ENCODE assay signal across 23 cellular contexts in the genomic region with DNA sequence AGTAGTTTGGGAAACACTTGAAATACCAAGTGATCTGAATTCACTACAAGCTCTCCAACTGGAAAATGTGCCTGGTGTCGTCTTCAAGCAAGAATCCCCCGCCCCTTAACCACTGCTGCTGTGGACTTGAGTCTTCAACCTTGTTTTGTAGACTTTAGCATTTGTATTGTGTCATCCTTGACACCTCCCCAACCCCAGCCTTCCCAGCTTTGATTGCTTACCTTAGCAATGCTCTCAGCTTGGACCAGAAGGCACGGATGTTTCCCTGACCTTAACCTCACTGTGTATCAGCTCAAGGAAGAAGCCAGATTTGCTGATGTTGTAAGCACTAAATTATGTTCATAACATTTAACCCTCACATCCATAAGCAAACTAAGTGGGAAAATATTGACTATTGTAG.
A peak's percentile ranks its signal among the peaks of the same experiment; 100 is the strongest.
DNase-seq lines count a peak whose midpoint lies in the region; ATAC-seq, FAIRE-seq and TF ChIP-seq lines count a peak whose summit lies in the region.
"Had no signal": no experiment of that assay in that cellular context is flagged by ENCODE, and none has a peak within 500 bp of the region (broad histone marks: within the 10 kb centered on the region; RNA-seq: fewer than 3 reads in every experiment).

No MANE protein-coding gene starts in this region.

- H3K27me3 ChIP-seq in GM23338 (ENCODE audit: insufficient read depth), result no peaks in the 10 kb centered on the region
- no peaks in the 10 kb centered on the region for H3K27me3 ChIP-seq in adrenal gland
- H3K27me3 ChIP-seq: breast epithelium, heart right ventricle, stomach, tibial nerve had no signal

- peaks cover 22% of the 10 kb centered on the region for H3K27me3 Mint-ChIP-seq in GM23338 (ENCODE audit: insufficient read depth, low read depth, poor library complexity)
- no peaks in the 10 kb centered on the region for H3K27me3 Mint-ChIP-seq in osteocyte (ENCODE audit: unreplicated experiment)
- H3K27me3 Mint-ChIP-seq: dendritic cell treated with granulocyte-macrophage colony-stimulating factor and Interleukin-4, amounts not matched to agents 40 ng/mL and 50 ng/mL, for 4 days had no signal

- H3K4me2 ChIP-seq in GM23338, result peak overlapping the region; percentile 55; the same call in 1 of the 2 replicates
- H3K4me2 ChIP-seq: SK-N-SH had no signal

- H3K4me3 ChIP-seq in GM23338, result no peak overlapping the region
- H3K4me3 ChIP-seq in adrenal gland, result no peak overlapping the region
- H3K4me3 ChIP-seq: breast epithelium, heart right ventricle, lower lobe of right lung, stomach, tibial nerve had no signal

- peaks cover 63% of the 10 kb centered on the region for H4K20me1 ChIP-seq in GM23338 (replicated peaks; ENCODE audit: insufficient read depth)

- peak; percentile 33 for ATAC-seq in GM23338
- ATAC-seq in left colon, result peak; percentile 51
- ATAC-seq in GM21529 (IDR thresholded peaks at IDR 0.05; ENCODE audit: unreplicated experiment), result no peak
- ATAC-seq: heart right ventricle, lower lobe of right lung had no signal

- H3K4me3 Mint-ChIP-seq in GM23338 (peak overlapping the region; percentile 6; the same call in 1 of the 3 replicates), osteocyte (ENCODE audit: unreplicated experiment) (no peak overlapping the region)
- H3K4me3 Mint-ChIP-seq: dendritic cell treated with granulocyte-macrophage colony-stimulating factor and Interleukin-4, amounts not matched to agents 40 ng/mL and 50 ng/mL, for 4 days; T-helper 2 cell treated with Interferon-gamma antibody and Interleukin-4, amounts not matched to agents 5 μg/mL and 100 μg/mL, for 36 hours had no signal

- H3K36me3 ChIP-seq in GM23338 (ENCODE audit: insufficient read depth) (no peaks in the 10 kb centered on the region), adrenal gland (replicated peaks in 1 of 2) (no peaks in the 10 kb centered on the region)
- H3K36me3 ChIP-seq: breast epithelium, heart right ventricle, lower lobe of right lung, stomach, tibial nerve, WERI-Rb-1 had no signal

- TF ChIP-seq CTCF in GM23338 (conservative IDR thresholded peaks at IDR 0.05; ENCODE audit: low read depth in 2 of 2), result no peak
- no peak for TF ChIP-seq CTCF in adrenal gland (IDR thresholded peaks at IDR 0.05)
- no peak for TF ChIP-seq CTCF in osteocyte (IDR thresholded peaks at IDR 0.05)

- intact Hi-C loops in adrenal gland (cut with DNase I) (loop anchor here in 1 of 2 donors (10.0 kb wide), 1 partner anchor 50 kb away; no protein-coding TSS in a partner anchor), left colon (cut with DNase I, micrococcal nuclease) (loop anchor here in 1 of 2 donors (10.0 kb wide), 1 partner anchor 280 kb away; no protein-coding TSS in a partner anchor)

- H3K79me2 ChIP-seq in GM23338 (replicated peaks; ENCODE audit: insufficient read depth), result peaks cover 100% of the 10 kb centered on the region

- H3K36me3 Mint-ChIP-seq in GM23338 (ENCODE audit: low read depth), result no peaks in the 10 kb centered on the region
- H3K36me3 Mint-ChIP-seq in osteocyte (ENCODE audit: unreplicated experiment), result no peaks in the 10 kb centered on the region

- H3K4me1 Mint-ChIP-seq in GM23338 (peaks cover 91% of the 10 kb centered on the region), osteocyte (ENCODE audit: unreplicated experiment) (peaks cover 81% of the 10 kb centered on the region)

- TF ChIP-seq POLR2A in adrenal gland (IDR thresholded peaks at IDR 0.05), result no peak

- no peak for FAIRE-seq in frontal cortex (lab: Jason Lieb, UNC)
- FAIRE-seq: D721Med had no signal

- H3K9me3 ChIP-seq in adrenal gland (replicated peaks in 1 of 3), result no peaks in the 10 kb centered on the region
- H3K9me3 ChIP-seq: breast epithelium, heart right ventricle, lower lobe of right lung, SK-N-SH, stomach, tibial nerve had no signal

- no peaks in the 10 kb centered on the region for H3K9me3 Mint-ChIP-seq in GM23338
- H3K9me3 Mint-ChIP-seq in osteocyte (ENCODE audit: unreplicated experiment), result no peaks in the 10 kb centered on the region
- H3K9me3 Mint-ChIP-seq: dendritic cell treated with granulocyte-macrophage colony-stimulating factor and Interleukin-4, amounts not matched to agents 40 ng/mL and 50 ng/mL, for 4 days; T-helper 2 cell treated with Interferon-gamma antibody and Interleukin-4, amounts not matched to agents 5 μg/mL and 100 μg/mL, for 36 hours had no signal

- WGBS in adrenal gland, 4 donors, result 34 to 42% (median 37%) methylated on average over 3 of the region's 3 CpGs

- DNase-seq in GM23338 (ENCODE audit: low spot score) (peak; percentile 56), adrenal gland (peak in 4 of 7 donors; percentile 30 to 59 (median 42)), left colon (no peak), osteocyte (ENCODE audit: extremely low spot score, unreplicated experiment) (no peak), activated T-cell treated with anti-CD3 and anti-CD28 coated beads for 4 hours (no peak), frontal cortex (ENCODE audit: low spot score in 2 of 2) (no peak)
- DNase-seq in central memory CD4-positive, alpha-beta T cell, result no peak
- DNase-seq: activated CD4-positive, alpha-beta T cell treated with anti-CD3 and anti-CD28 coated beads, Interleukin-2, amount 50 U/mL, for 1 hour; activated CD8-positive, alpha-beta memory T cell treated with anti-CD3 and anti-CD28 coated beads, Interleukin-2, amount 50 U/mL, for 4 hours; activated gamma-delta T cell; heart right ventricle; KG1; lower lobe of right lung; nucleus accumbens; SK-N-SH; stomach; WERI-Rb-1 had no signal

- H3K27ac Mint-ChIP-seq in GM23338 (no peak overlapping the region), osteocyte (ENCODE audit: unreplicated experiment) (peak overlapping the region; percentile 37)
- H3K27ac Mint-ChIP-seq: dendritic cell treated with granulocyte-macrophage colony-stimulating factor and Interleukin-4, amounts not matched to agents 40 ng/mL and 50 ng/mL, for 4 days; T-helper 2 cell treated with Interferon-gamma antibody and Interleukin-4, amounts not matched to agents 5 μg/mL and 100 μg/mL, for 36 hours had no signal

- no peaks in the 10 kb centered on the region for H3K9me2 ChIP-seq in GM23338 (ENCODE audit: insufficient read depth)
- H3K9me2 ChIP-seq: SK-N-SH had no signal

- peaks cover 92% of the 10 kb centered on the region for H3K4me1 ChIP-seq in GM23338 (ENCODE audit: insufficient read depth)
- peaks cover 12 to 51% of the 10 kb centered on the region in 2 donors for H3K4me1 ChIP-seq in adrenal gland (replicated peaks in 1 of 2)

- H3K27ac ChIP-seq in GM23338 (ENCODE audit: low read depth) (0 out of 2 replicates have a peak overlapping the region, but pooled peaks have one; percentile 46), adrenal gland (peak overlapping the region in 2 of 5 donors; percentile 11 to 18)
- H3K27ac ChIP-seq: breast epithelium, heart right ventricle, lower lobe of right lung, tibial nerve, WERI-Rb-1 had no signal

- peaks cover 12% of the 10 kb centered on the region; the same call in 1 of the 2 replicates for H3F3A ChIP-seq in GM23338 (replicated peaks; ENCODE audit: low read depth)

- H2AFZ ChIP-seq in GM23338, result no peak overlapping the region

TF ChIP-seq in GM23338, 12 proteins besides CTCF, POLR2A, EP300 and RAD21 (continues in another document):
- TF ChIP-seq POLR2AphosphoS5 (IDR thresholded peaks at IDR 0.05; ENCODE audit: low read depth) (no peak), EZH2 (IDR thresholded peaks at IDR 0.05; ENCODE audit: low read depth, unreplicated experiment) (no peak), ZNF114 (CRISPR knock-in tag; IDR thresholded peaks at IDR 0.05) (no peak), ZNF331 (CRISPR knock-in tag; IDR thresholded peaks at IDR 0.05; ENCODE audit: low read depth) (no peak), NANOG (IDR thresholded peaks at IDR 0.05; ENCODE audit: borderline replicate concordance) (no peak), EZH2phosphoT487 (IDR thresholded peaks at IDR 0.05; ENCODE audit: unreplicated experiment) (no peak), JUNB (IDR thresholded peaks at IDR 0.05; ENCODE audit: unreplicated experiment) (no peak), CREB1 (CRISPR knock-in tag; IDR thresholded peaks at IDR 0.05; ENCODE audit: low read depth) (no peak)
- TF ChIP-seq, protein P1, sequence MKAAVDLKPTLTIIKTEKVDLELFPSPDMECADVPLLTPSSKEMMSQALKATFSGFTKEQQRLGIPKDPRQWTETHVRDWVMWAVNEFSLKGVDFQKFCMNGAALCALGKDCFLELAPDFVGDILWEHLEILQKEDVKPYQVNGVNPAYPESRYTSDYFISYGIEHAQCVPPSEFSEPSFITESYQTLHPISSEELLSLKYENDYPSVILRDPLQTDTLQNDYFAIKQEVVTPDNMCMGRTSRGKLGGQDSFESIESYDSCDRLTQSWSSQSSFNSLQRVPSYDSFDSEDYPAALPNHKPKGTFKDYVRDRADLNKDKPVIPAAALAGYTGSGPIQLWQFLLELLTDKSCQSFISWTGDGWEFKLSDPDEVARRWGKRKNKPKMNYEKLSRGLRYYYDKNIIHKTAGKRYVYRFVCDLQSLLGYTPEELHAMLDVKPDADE (IDR thresholded peaks at IDR 0.05), result no peak

Comparison
In these comparisons a context has a peak if more than half of its experiments do, and no peak if none do; other contexts are left out.
1. DNase-seq: peak in GM23338 (single experiment) and adrenal gland (4 of 7); none in left colon (0 of 2), osteocyte (single experiment), central memory CD4-positive, alpha-beta T cell (single experiment), activated T-cell treated with anti-CD3 and anti-CD28 coated beads for 4 hours (single experiment) and frontal cortex (0 of 2).